In the genomic region with DNA sequence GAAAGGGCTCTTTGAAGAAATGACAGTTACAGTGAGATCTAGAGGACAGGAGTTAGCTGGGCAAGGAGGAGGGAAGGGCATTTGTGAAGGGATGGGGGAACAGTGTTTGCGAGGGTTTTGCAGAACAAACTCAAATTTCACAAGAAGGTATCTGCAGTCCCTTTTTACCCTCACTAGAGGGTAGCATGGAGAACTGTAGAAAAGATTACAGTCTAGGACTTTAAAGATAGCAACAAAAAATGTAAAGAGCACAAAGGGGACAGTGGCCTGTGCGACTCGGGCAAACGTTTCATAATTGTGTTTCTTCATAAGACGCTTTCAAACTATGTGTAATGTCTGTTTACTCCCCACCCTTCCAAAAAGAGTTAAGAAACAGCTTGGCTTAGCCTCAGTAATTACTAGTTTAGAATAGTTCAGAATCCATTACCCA, we compare ENCODE assay signal across 8 cellular contexts. TPM values are rescaled to one million over a fixed set of nuclear protein-coding genes. Genes with fewer than 3 reads are reported as not detected.
DNase-seq lines count a peak whose midpoint lies in the region; ATAC-seq and TF ChIP-seq lines count a peak whose summit lies in the region.

No MANE protein-coding gene starts in this region.

- peak in 2 of 3 experiments; percentile 19 to 47 for DNase-seq in NCI-H1417 (lab: John Stamatoyannopoulos, UW)
- no peak for DNase-seq in NCI-H1417 treated with DMSO at 0.1 percent for 48 hours (lab: John Stamatoyannopoulos, UW)
- peak; percentile 11 for DNase-seq in NCI-H1092 treated with DMSO at 0.1 percent for 48 hours (lab: John Stamatoyannopoulos, UW)
- DNase-seq in astrocyte of the hippocampus (ENCODE audit: low read depth, low spot score) = peak; percentile 49
- no peak for DNase-seq in lung (ENCODE audit: low spot score)
- DNase-seq in UCSD-AML1 (lab: John Stamatoyannopoulos, UW; ENCODE audit: unreplicated experiment) = no peak
- DNase-seq in NCI-H2081 treated with DMSO at 0.1 percent for 48 hours (lab: John Stamatoyannopoulos, UW) = no peak

- ATAC-seq in lung (ENCODE audit: insufficient read depth, low FRiP score) = no peak
- no peak for ATAC-seq in GM18520 (IDR thresholded peaks at IDR 0.05; ENCODE audit: unreplicated experiment)

- 12 to 19% methylated on average over 5 of the region's 5 CpGs for WGBS in lung, 2 donors

- peaks cover 0 to 4% of the 10 kb centered on the region in 2 donors for H3K36me3 ChIP-seq in lung (ENCODE audit: control insufficient read depth in 2 of 2, insufficient read depth in 2 of 2, low read length in 2 of 2)

- no peaks in the 10 kb centered on the region for H3K27me3 ChIP-seq in lung (ENCODE audit: control insufficient read depth, insufficient read depth)

- H3K4me3 ChIP-seq in lung = no peak overlapping the region

- TF ChIP-seq CTCF in lung (IDR thresholded peaks at IDR 0.05; ENCODE audit: control extremely low read depth, extremely low read depth) = peak; percentile 33

- no peak overlapping the region for H3K27ac ChIP-seq in lung (ENCODE audit: low read depth in 1 of 2, low read length in 1 of 2)

- no peaks in the 10 kb centered on the region for H3K9me3 ChIP-seq in lung (ENCODE audit: control insufficient read depth in 2 of 2, insufficient read depth in 1 of 2, low read length in 1 of 2)

- peaks cover 0 to 3% of the 10 kb centered on the region in 2 donors for H3K4me1 ChIP-seq in lung (ENCODE audit: control insufficient read depth in 2 of 2, insufficient read depth in 2 of 2, low read length in 2 of 2)

RNA-seq across cellular contexts. Expression of a gene that starts 21.2 kb away (rescaled TPM):
- total RNA-seq in lung = 10 to 100 TPM; 61.8 to 96.4 TPM
- 10 to 100 TPM; 24.2 to 27.0 TPM for polyA plus RNA-seq in lung

RNA-seq across cellular contexts. Expression of a gene that starts 59.5 kb away (rescaled TPM):
- 10 to 100 TPM; 30.6 to 35.3 TPM for total RNA-seq in lung
- polyA plus RNA-seq in lung = 10 to 100 TPM in 1 of 2 donors, 1 to 10 TPM in 1; 8.5 to 15.9 TPM

Comparison
In these comparisons a context has a peak if more than half of its experiments do, and no peak if none do; other contexts are left out.
1. DNase-seq: peak in NCI-H1417 (2 of 3), NCI-H1092 treated with DMSO at 0.1 percent for 48 hours (single experiment) and astrocyte of the hippocampus (single experiment); none in NCI-H1417 treated with DMSO at 0.1 percent for 48 hours (single experiment), lung (single experiment), UCSD-AML1 (single experiment) and NCI-H2081 treated with DMSO at 0.1 percent for 48 hours (single experiment).